Comparison of ENCODE assay signal across 20 cellular contexts in genomic region chr2:226131299-226131784, GRCh38.
DNase-seq lines count a peak whose midpoint lies in the region; ATAC-seq, FAIRE-seq and TF ChIP-seq lines count a peak whose summit lies in the region.
"Had no signal": no experiment of that assay in that cellular context is flagged by ENCODE, and none has a peak within 500 bp of the region (broad histone marks: within the 10 kb centered on the region; RNA-seq: fewer than 3 reads in every experiment).

No MANE protein-coding gene starts in this region.

- H3K4ac ChIP-seq in H1 (replicated peaks; ENCODE audit: insufficient read length, low read depth, low read length), result no peak overlapping the region
- H3K4ac ChIP-seq in neuronal stem cell (ENCODE audit: low read length), result no peak overlapping the region

- H3K4me3 ChIP-seq in H1 (ENCODE audit: extremely low read depth in 1 of 4, insufficient read depth in 2 of 4, low read depth in 3 of 4, low read length in 4 of 4) (no peak overlapping the region), neuronal stem cell (ENCODE audit: low read length in 2 of 2) (no peak overlapping the region)
- H3K4me3 ChIP-seq: mucosa of descending colon had no signal

- H4K8ac ChIP-seq in H1 (ENCODE audit: extremely low read depth, insufficient read depth, low read length) (no peak overlapping the region), neuronal stem cell (ENCODE audit: low read depth, low read length) (no peak overlapping the region)

- H4K5ac ChIP-seq in H1 (ENCODE audit: insufficient read length, low read depth, low read length), result no peak overlapping the region

- H2BK15ac ChIP-seq in H1 (ENCODE audit: low read length), result no peak overlapping the region
- H2BK15ac ChIP-seq in neuronal stem cell (ENCODE audit: low read length), result no peak overlapping the region

- no peak overlapping the region for H3K56ac ChIP-seq in H1 (replicated peaks; ENCODE audit: insufficient read length, low read depth, low read length)

- H2BK5ac ChIP-seq in H1 (ENCODE audit: low read depth, low read length) (no peak overlapping the region), neuronal stem cell (ENCODE audit: low read length) (no peak overlapping the region)

- FAIRE-seq in D721Med (lab: Jason Lieb, UNC) (peak; percentile 84), H1 (lab: Jason Lieb, UNC) (no peak)
- FAIRE-seq: GM12891 had no signal

- no peaks in the 10 kb centered on the region for H3K23me2 ChIP-seq in H1 (ENCODE audit: low read depth, low read length)

- no peak for TF ChIP-seq RAD21 in H1 (IDR thresholded peaks at IDR 0.05 in 1 of 2, conservative IDR thresholded peaks at IDR 0.05 in 1 of 2; ENCODE audit: low read depth in 2 of 2, low read length in 2 of 2)

- H3K4me1 ChIP-seq in H1 (replicated peaks in 1 of 4; ENCODE audit: control insufficient read depth in 3 of 4, insufficient read depth in 4 of 4, low read length in 3 of 4) (peaks cover 0 to 6% (median 2%) of the 10 kb centered on the region in 4 experiments; a peak in 2 of 7 replicates), neuronal stem cell (ENCODE audit: control insufficient read depth in 2 of 2, insufficient read depth in 1 of 2, low read depth in 1 of 2, low read length in 2 of 2) (peaks cover 4 to 10% of the 10 kb centered on the region in 2 donors)

- CTCF ChIA-PET in H1 (lab: Charles Lee; ENCODE audit: partially characterized antibody), result interaction anchor here (1.1 kb wide), 1 partner anchor 213 kb away, joined by 3 read pairs; no protein-coding TSS in a partner anchor

- H3K9ac ChIP-seq in H1 (replicated peaks in 1 of 4; ENCODE audit: extremely low read depth in 1 of 4, low read depth in 3 of 4, low read length in 3 of 4) (no peak overlapping the region), neuronal stem cell (ENCODE audit: low read depth, low read length, poor library complexity) (no peak overlapping the region)

- no peak overlapping the region for H2BK12ac ChIP-seq in H1 (ENCODE audit: low read depth, low read length)
- peak overlapping the region; percentile 84 for H2BK12ac ChIP-seq in neuronal stem cell (ENCODE audit: low read length)

- H2AK5ac ChIP-seq in H1 (ENCODE audit: low read depth, low read length) (no peak overlapping the region), neuronal stem cell (ENCODE audit: low read depth, low read length) (peak overlapping the region; percentile 75)

- TF ChIP-seq CTCF in D721Med (IDR thresholded peaks at IDR 0.05; ENCODE audit: insufficient read depth, missing control alignments) (peak; percentile 37), H1 (IDR thresholded peaks at IDR 0.05; ENCODE audit: control extremely low read depth in 1 of 3, insufficient read depth in 1 of 3, low read depth in 1 of 3, low read length in 3 of 3) (no peak)

- H2BK120ac ChIP-seq in H1 (replicated peaks; ENCODE audit: low read depth, low read length) (no peak overlapping the region), neuronal stem cell (ENCODE audit: low read depth, low read length) (no peak overlapping the region)

- no peak for TF ChIP-seq EP300 in H1 (IDR thresholded peaks at IDR 0.05; ENCODE audit: borderline replicate concordance in 1 of 2, low read depth in 2 of 2, low read length in 2 of 2)

- H3K14ac ChIP-seq in H1 (ENCODE audit: insufficient read length) (no peak overlapping the region), neuronal stem cell (ENCODE audit: low read length) (peak overlapping the region; percentile 21)

- POLR2A ChIA-PET in H1 (lab: Charles Lee; ENCODE audit: partially characterized antibody), result no interaction called here

- H3K23ac ChIP-seq in H1 (ENCODE audit: insufficient read length) (no peak overlapping the region), neuronal stem cell (ENCODE audit: low read depth, low read length, poor library complexity) (no peak overlapping the region)

- 89% methylated on average over 2 of the region's 2 CpGs; no CpG with 5 or more reads in 1 of the 2 experiments for WGBS in H1 (ENCODE audit: extremely low coverage in 1 of 2, insufficient coverage in 1 of 2, insufficient read length in 1 of 2, insufficient replicate concordance in 2 of 2, low coverage in 1 of 2, low lambda C conversion rate in 2 of 2, missing lambda C conversion rate in 1 of 2), 2 experiments
- WGBS in neuronal stem cell (ENCODE audit: extremely low coverage in 2 of 2, insufficient read length in 2 of 2, insufficient replicate concordance in 1 of 2), 2 donors, result no CpG with 5 or more reads among the region's 2 CpGs

- H2AFZ ChIP-seq in H1 (ENCODE audit: low read length) (no peak overlapping the region; the same call in 1 of the 2 replicates), neuronal stem cell (ENCODE audit: low read length) (no peak overlapping the region)

- H3K18ac ChIP-seq in H1 (ENCODE audit: extremely low read depth, low read length) (no peak overlapping the region), neuronal stem cell (ENCODE audit: low read length) (no peak overlapping the region)

- DNase-seq in D721Med (ENCODE audit: insufficient read length, low spot score), result no peak
- peak; percentile 67 for DNase-seq in NCI-H1694 (lab: John Stamatoyannopoulos, UW)
- no peak for DNase-seq in H1 (ENCODE audit: low read depth in 1 of 2, low spot score in 2 of 2)
- DNase-seq in neuronal stem cell (ENCODE audit: low spot score), result no peak
- no peak for DNase-seq in stimulated activated naive CD4-positive, alpha-beta T cell (lab: John Stamatoyannopoulos, UW)
- DNase-seq: activated B cell treated with CpG ODN at 0.5 μM for 24 hours; activated naive CD8-positive, alpha-beta T cell treated with anti-CD3 and anti-CD28 coated beads, Interleukin-2, amount 50 U/mL, for 24 hours; Caco-2; effector memory CD8-positive, alpha-beta T cell; GDM1; hippocampal formation; mucosa of descending colon; NCI-H1092; NK-92 treated with Interleukin-12 subunit alpha and Interleukin-12 subunit beta, amount 100 ng/mL, for 24 hours; stimulated activated CD4-positive, alpha-beta T cell treated with anti-CD3 and anti-CD28 coated beads, Interleukin-2, amount 100 ng/mL, for 48 hours; T-helper 2 cell had no signal

- ATAC-seq in HG03571 (IDR thresholded peaks at IDR 0.05; ENCODE audit: unreplicated experiment) (no peak), HG03135 (IDR thresholded peaks at IDR 0.05; ENCODE audit: unreplicated experiment) (no peak)
- ATAC-seq: activated naive CD8-positive, alpha-beta T cell treated with anti-CD3 and anti-CD28 coated beads, Interleukin-2, amount 50 U/mL, for 24 hours; effector memory CD8-positive, alpha-beta T cell; mucosa of descending colon; sciatic nerve had no signal

- H3K79me2 ChIP-seq in H1 (ENCODE audit: control insufficient read depth in 1 of 2, insufficient read depth in 2 of 2, low read length in 2 of 2), result no peaks in the 10 kb centered on the region

- H3K27ac ChIP-seq in H1 (ENCODE audit: low read depth, low read length) (no peak overlapping the region), neuronal stem cell (replicated peaks; ENCODE audit: low read length) (no peak overlapping the region)

- H4K91ac ChIP-seq in H1 (replicated peaks; ENCODE audit: insufficient read length, low read length) (no peak overlapping the region), neuronal stem cell (ENCODE audit: low read depth, low read length, poor library complexity) (no peak overlapping the region)

- H3K27me3 ChIP-seq in H1 (replicated peaks in 1 of 4; ENCODE audit: control insufficient read depth in 3 of 4, extremely low read depth in 1 of 4, insufficient read depth in 3 of 4, low read length in 3 of 4) (no peaks in the 10 kb centered on the region), neuronal stem cell (ENCODE audit: control insufficient read depth in 3 of 3, insufficient read depth in 3 of 3, low read depth in 1 of 3, low read length in 3 of 3) (no peaks in the 10 kb centered on the region)

- H3K9me3 ChIP-seq in H1 (ENCODE audit: insufficient read depth in 2 of 2, low read depth in 1 of 2, low read length in 1 of 2) (no peaks in the 10 kb centered on the region), neuronal stem cell (replicated peaks in 1 of 2; ENCODE audit: control insufficient read depth in 2 of 2, insufficient read depth in 1 of 2, low read depth in 1 of 2, low read length in 2 of 2) (no peaks in the 10 kb centered on the region)
- H3K9me3 ChIP-seq: Caco-2, mucosa of descending colon had no signal

- H3K79me1 ChIP-seq in H1 (ENCODE audit: low read depth, low read length) (no peaks in the 10 kb centered on the region), neuronal stem cell (ENCODE audit: low read depth, low read length) (no peaks in the 10 kb centered on the region)

- H3K4me2 ChIP-seq in H1 (ENCODE audit: insufficient read depth in 1 of 2, low read depth in 2 of 2, low read length in 2 of 2) (no peak overlapping the region), neuronal stem cell (ENCODE audit: insufficient read depth, low read length, poor library complexity, severe bottlenecking) (no peak overlapping the region)

- no peak overlapping the region for H2BK20ac ChIP-seq in H1 (ENCODE audit: low read length)

- no peaks in the 10 kb centered on the region for H4K20me1 ChIP-seq in H1 (replicated peaks in 1 of 2; ENCODE audit: control insufficient read depth in 1 of 2, insufficient read depth in 2 of 2, low read length in 2 of 2)

- H3K36me3 ChIP-seq in H1 (ENCODE audit: control insufficient read depth in 2 of 4, insufficient read depth in 4 of 4, low read length in 3 of 4), result no peaks in the 10 kb centered on the region
- no peaks in the 10 kb centered on the region for H3K36me3 ChIP-seq in neuronal stem cell (replicated peaks in 1 of 2; ENCODE audit: control insufficient read depth in 2 of 2, insufficient read depth in 2 of 2, low read length in 2 of 2)

- no peak for TF ChIP-seq POLR2A in H1 (IDR thresholded peaks at IDR 0.05; ENCODE audit: control extremely low read depth in 1 of 2, low read depth in 2 of 2, low read length in 2 of 2)

TF ChIP-seq in H1, 55 proteins besides CTCF, POLR2A, EP300 and RAD21:
- TF ChIP-seq TEAD4 (IDR thresholded peaks at IDR 0.05; ENCODE audit: low read depth, low read length), result 0 out of 2 replicates have a peak, but pooled peaks have one; percentile 29
- no peak for TF ChIP-seq SIRT6 (IDR thresholded peaks at IDR 0.05; ENCODE audit: low read length)
TF ChIP-seq in H1: peak in this region for 1.
